In the genomic region with DNA sequence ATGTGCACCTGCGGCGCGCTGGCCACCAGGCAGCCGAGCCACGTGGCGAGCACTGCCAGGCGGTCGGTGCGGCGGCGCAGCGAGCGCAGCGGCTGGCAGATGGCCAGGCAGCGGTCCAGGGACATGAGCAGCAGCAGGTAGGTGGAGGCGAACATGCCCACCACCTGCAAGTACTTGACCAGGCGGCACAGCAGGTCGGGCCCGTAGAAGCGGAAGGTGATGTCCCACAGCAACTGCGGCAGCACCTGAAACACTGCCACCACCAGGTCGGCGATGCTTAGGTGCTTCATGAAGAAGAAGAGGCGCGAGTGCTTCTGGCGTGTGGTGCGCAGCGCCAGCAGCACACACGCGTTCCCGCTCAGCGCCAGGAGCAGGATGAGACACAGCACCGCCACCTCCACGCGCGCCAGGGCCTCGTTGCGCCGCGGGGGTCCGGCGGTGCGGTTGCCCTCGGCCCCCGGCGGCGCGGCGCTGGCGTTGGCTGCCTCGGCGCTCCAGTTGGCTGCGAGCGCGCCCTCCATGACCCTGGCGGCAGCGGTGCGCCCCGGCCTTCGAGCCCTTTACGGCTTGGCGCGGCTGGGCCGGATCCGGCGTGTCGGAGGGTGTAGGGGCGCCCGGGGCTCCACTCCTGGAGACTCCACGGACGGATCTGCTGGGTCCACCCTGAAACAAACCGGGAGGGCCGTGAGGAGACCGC, we compare ENCODE assay signal across 8 cellular contexts. TPM values are rescaled to one million over a fixed set of nuclear protein-coding genes. Genes with fewer than 3 reads are reported as not detected.
DNase-seq lines count a peak whose midpoint lies in the region; ATAC-seq, FAIRE-seq and TF ChIP-seq lines count a peak whose summit lies in the region.

No MANE protein-coding gene starts in this region.

- peak; percentile 19 for TF ChIP-seq CTCF in RWPE1 (conservative IDR thresholded peaks at IDR 0.05; ENCODE audit: low read depth)

- DNase-seq in AG20443 (ENCODE audit: low spot score) (peak; percentile 49), RWPE1 (ENCODE audit: low spot score) (peak; percentile 32), left ventricle myocardium superior (peak; percentile 43), NCI-H226 (no peak), H54 (ENCODE audit: insufficient read length, low spot score) (no peak)
- peak; percentile 31 for DNase-seq in stimulated activated CD8-positive, alpha-beta memory T cell treated with anti-CD3 and anti-CD28 coated beads, Interleukin-4, amount 100 ng/mL, for 48 hours

- no peak for TF ChIP-seq POLR2A in H54 (IDR thresholded peaks at IDR 0.05; ENCODE audit: low read depth, low read length)

- CTCF ChIA-PET in RWPE1 (lab: Yijun Ruan, JAX), result interaction anchor here (0.9 to 1.0 kb wide), 2 partner anchors 29 to 138 kb away, joined by 3 read pairs; no protein-coding TSS in a partner anchor

- FAIRE-seq in H54 (lab: Jason Lieb, UNC), result no peak

- ATAC-seq in GM18870 (IDR thresholded peaks at IDR 0.05; ENCODE audit: unreplicated experiment) (peak; percentile 38), HG03060 (IDR thresholded peaks at IDR 0.05; ENCODE audit: low read depth, unreplicated experiment) (peak; percentile 30), left ventricle myocardium superior (peak; percentile 58)

- POLR2A ChIA-PET in RWPE1 (lab: Yijun Ruan, JAX; ENCODE audit: low non-redundant PET), result no interaction called here

- no peak overlapping the region for H3K27ac ChIP-seq in RWPE1

- intact Hi-C loops in left ventricle myocardium superior (cut with micrococcal nuclease), result no loop called here

RNA-seq across cellular contexts. Expression of a gene that starts 1.6 kb away (rescaled TPM):
- total RNA-seq in left ventricle myocardium superior, result 0.20 TPM

RNA-seq across cellular contexts. Expression of a gene that starts 34.2 kb away (rescaled TPM):
- total RNA-seq in left ventricle myocardium superior, result 28.2 TPM

Comparison
In these comparisons a context has a peak if more than half of its experiments do, and no peak if none do; other contexts are left out.
1. DNase-seq: peak in AG20443 (single experiment), RWPE1 (single experiment), left ventricle myocardium superior (single experiment) and stimulated activated CD8-positive, alpha-beta memory T cell treated with anti-CD3 and anti-CD28 coated beads, Interleukin-4, amount 100 ng/mL, for 48 hours (single experiment); none in NCI-H226 (single experiment) and H54 (single experiment).
2. Peak in every context shown above with its lines, with median percentiles within 50 percentile points of each other: ATAC-seq.